Comparison of ENCODE assay signal across 8 cellular contexts in the genomic region with DNA sequence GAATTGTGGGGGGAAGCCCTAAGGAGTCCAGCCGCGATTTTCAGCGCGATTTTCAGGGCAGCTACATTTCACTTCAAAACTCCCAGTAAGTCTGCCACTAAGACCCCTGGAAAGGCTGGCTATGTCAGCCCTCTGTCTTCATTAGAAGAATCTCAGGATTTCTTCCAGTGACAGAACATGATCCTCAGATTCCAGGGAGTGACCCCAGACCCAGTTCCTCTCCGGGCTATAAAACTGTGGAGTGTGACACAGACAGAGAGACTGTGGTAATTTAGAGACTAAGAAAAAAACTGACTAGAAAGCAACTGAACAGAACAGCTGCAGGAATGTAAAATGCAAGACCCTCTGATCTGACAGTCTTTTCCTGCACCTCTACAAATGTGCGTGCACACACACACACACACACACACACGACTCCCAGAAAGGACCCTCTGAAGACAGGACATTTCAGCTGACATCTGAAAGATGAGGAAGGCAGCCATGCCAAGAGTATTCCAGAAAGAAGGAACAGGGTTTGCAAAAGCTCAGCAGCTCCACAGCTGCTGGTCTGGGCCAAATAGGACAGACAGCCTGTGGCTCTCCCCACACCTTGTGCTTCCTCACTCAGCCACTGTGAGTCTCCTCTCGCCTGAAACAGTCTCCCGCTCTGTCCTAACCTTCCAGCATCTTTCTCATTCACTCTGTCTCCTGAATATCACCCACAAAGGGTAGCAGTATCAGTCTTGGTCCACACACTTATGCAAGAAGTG.
A peak's percentile ranks its signal among the peaks of the same experiment; 100 is the strongest.
DNase-seq lines count a peak whose midpoint lies in the region; ATAC-seq and TF ChIP-seq lines count a peak whose summit lies in the region.

No MANE protein-coding gene starts in this region.

- H2AFZ ChIP-seq in SK-N-SH (ENCODE audit: low read depth), result no peak overlapping the region

- no peaks in the 10 kb centered on the region for H4K20me1 ChIP-seq in SK-N-SH (ENCODE audit: insufficient read depth)

- H3K4me1 ChIP-seq in SK-N-SH (ENCODE audit: control insufficient read depth in 1 of 2, insufficient read depth in 2 of 2, low read depth in 1 of 2, low read length in 1 of 2) (no peaks in the 10 kb centered on the region), subcutaneous abdominal adipose tissue (ENCODE audit: control insufficient read depth in 5 of 5, insufficient read depth in 5 of 5, low read length in 5 of 5) (peaks cover 3 to 48% (median 29%) of the 10 kb centered on the region in 5 donors)

- DNase-seq in activated T-cell treated with anti-CD3 and anti-CD28 coated beads, Interleukin-2, amount 50 U/mL, for 72 hours, result no peak
- DNase-seq in activated T-cell treated with anti-CD3 and anti-CD28 coated beads, Interleukin-2, amount 50 U/mL, for 1 hour, result no peak
- DNase-seq in SK-N-SH (no peak), glomerular visceral epithelial cell (ENCODE audit: extremely low spot score) (peak; percentile 21), C1 segment of cervical spinal cord (lab: John Stamatoyannopoulos, UW) (no peak)

- no peak overlapping the region for H3K27ac ChIP-seq in SK-N-SH (ENCODE audit: low read depth in 2 of 2, low read length in 1 of 2)
- peak overlapping the region; percentile 58 for H3K27ac ChIP-seq in subcutaneous abdominal adipose tissue (ENCODE audit: low read depth, low read length)

- TF ChIP-seq RAD21 in SK-N-SH (IDR thresholded peaks at IDR 0.05; ENCODE audit: low read length), result peak; percentile 31; the same call in 1 of the 2 replicates

- H3K36me3 Mint-ChIP-seq in activated T-cell treated with anti-CD3 and anti-CD28 coated beads, Interleukin-2, amount 50 U/mL, for 72 hours (ENCODE audit: insufficient read depth in 2 of 2), result peaks cover 0 to 7% of the 10 kb centered on the region in 2 donors

- TF ChIP-seq EP300 in SK-N-SH (IDR thresholded peaks at IDR 0.05; ENCODE audit: borderline replicate concordance in 1 of 2, low read depth in 1 of 2, low read length in 1 of 2), result no peak

- H3K27me3 Mint-ChIP-seq in activated T-cell treated with anti-CD3 and anti-CD28 coated beads, Interleukin-2, amount 50 U/mL, for 72 hours (ENCODE audit: low read depth), result peaks cover 13% of the 10 kb centered on the region

- CTCF ChIA-PET in SK-N-SH (lab: Yijun Ruan, JAX), result interaction anchor here (0.7 to 1.5 kb wide), 4 partner anchors 11 to 395 kb away, joined by 3 to 4 read pairs (median 3); no protein-coding TSS in a partner anchor

- H3F3A ChIP-seq in SK-N-SH (replicated peaks; ENCODE audit: insufficient read depth), result no peaks in the 10 kb centered on the region

- peaks cover 0 to 2% of the 10 kb centered on the region in 2 donors for H3K9me3 Mint-ChIP-seq in activated T-cell treated with anti-CD3 and anti-CD28 coated beads, Interleukin-2, amount 50 U/mL, for 72 hours

- H3K4me1 Mint-ChIP-seq in activated T-cell treated with anti-CD3 and anti-CD28 coated beads, Interleukin-2, amount 50 U/mL, for 72 hours (ENCODE audit: low read depth), result peaks cover 77% of the 10 kb centered on the region

- no peak overlapping the region for H3K4me2 ChIP-seq in SK-N-SH

- H3K9ac ChIP-seq in SK-N-SH (no peak overlapping the region), subcutaneous abdominal adipose tissue (ENCODE audit: low read length in 5 of 5) (peak overlapping the region in 1 of 5 donors; percentile 1)

- WGBS in SK-N-SH (ENCODE audit: low lambda C conversion rate), result 89% methylated on average over 9 of the region's 9 CpGs

- POLR2A ChIA-PET in SK-N-SH (lab: Yijun Ruan, JAX), result no interaction called here

- H3K79me2 ChIP-seq in SK-N-SH (ENCODE audit: insufficient read depth), result peaks cover 3% of the 10 kb centered on the region; the same call in 1 of the 2 replicates

- TF ChIP-seq CTCF in SK-N-SH (IDR thresholded peaks at IDR 0.05), result peak; percentile 19; the same call in 1 of the 2 replicates

- H3K4me3 Mint-ChIP-seq in activated T-cell treated with anti-CD3 and anti-CD28 coated beads, Interleukin-2, amount 50 U/mL, for 72 hours, result peak overlapping the region; percentile 47 to 64

- no peak for ATAC-seq in activated T-cell treated with anti-CD3 and anti-CD28 coated beads, Interleukin-2, amount 50 U/mL, for 72 hours (replicated peaks in 1 of 2)
- ATAC-seq in HG02938 (IDR thresholded peaks at IDR 0.05; ENCODE audit: unreplicated experiment), result no peak
- no peak for ATAC-seq in HG03565 (IDR thresholded peaks at IDR 0.05; ENCODE audit: unreplicated experiment)

- peak overlapping the region; percentile 7 for H3K27ac Mint-ChIP-seq in activated T-cell treated with anti-CD3 and anti-CD28 coated beads, Interleukin-2, amount 50 U/mL, for 72 hours

- H3K9me3 ChIP-seq in SK-N-SH, result no peaks in the 10 kb centered on the region
- no peaks in the 10 kb centered on the region for H3K9me3 ChIP-seq in subcutaneous abdominal adipose tissue (ENCODE audit: control insufficient read depth in 5 of 5, low read length in 5 of 5)

- H3K9me2 ChIP-seq in SK-N-SH, result no peaks in the 10 kb centered on the region

- H3K36me3 ChIP-seq in SK-N-SH (replicated peaks in 1 of 2; ENCODE audit: control insufficient read depth in 1 of 2, insufficient read depth in 2 of 2, low read length in 1 of 2), result peaks cover 0 to 16% of the 10 kb centered on the region in 2 experiments
- peaks cover 3 to 15% (median 10%) of the 10 kb centered on the region in 5 donors for H3K36me3 ChIP-seq in subcutaneous abdominal adipose tissue (ENCODE audit: control insufficient read depth in 5 of 5, insufficient read depth in 5 of 5, low read length in 5 of 5)

- H3K4me3 ChIP-seq in SK-N-SH (ENCODE audit: low read depth in 2 of 2, low read length in 1 of 2), result no peak overlapping the region
- no peak overlapping the region for H3K4me3 ChIP-seq in subcutaneous abdominal adipose tissue (ENCODE audit: low read depth in 1 of 5, low read length in 5 of 5)

- H3K27me3 ChIP-seq in SK-N-SH (ENCODE audit: insufficient read depth) (no peaks in the 10 kb centered on the region), subcutaneous abdominal adipose tissue (ENCODE audit: control insufficient read depth in 5 of 5, insufficient read depth in 4 of 5, low read length in 5 of 5) (no peaks in the 10 kb centered on the region)

TF ChIP-seq in SK-N-SH, 30 proteins besides CTCF, POLR2A, EP300 and RAD21:
- TF ChIP-seq GABPA (IDR thresholded peaks at IDR 0.05; ENCODE audit: low read depth), result no peak
- TF ChIP-seq MEF2A (IDR thresholded peaks at IDR 0.05; ENCODE audit: borderline replicate concordance, low read depth), result no peak
- no peak for TF ChIP-seq TCF12 (IDR thresholded peaks at IDR 0.05)
- TF ChIP-seq RCOR1 (IDR thresholded peaks at IDR 0.05; ENCODE audit: low read length), result no peak
- no peak for TF ChIP-seq ELF1 (IDR thresholded peaks at IDR 0.05)
- TF ChIP-seq SMC3 (IDR thresholded peaks at IDR 0.05; ENCODE audit: low read depth, low read length), result 0 out of 2 replicates have a peak, but pooled peaks have one; percentile 25
- TF ChIP-seq TAF1 (IDR thresholded peaks at IDR 0.05; ENCODE audit: borderline replicate concordance, low read depth, low read length), result no peak
